22 cellular contexts compared by ENCODE assay signal in genomic region chr1:68149907-68150306, GRCh38.
"Had no signal": no experiment of that assay in that cellular context is flagged by ENCODE, and none has a peak within 500 bp of the region (broad histone marks: within the 10 kb centered on the region; RNA-seq: fewer than 3 reads in every experiment).

No MANE protein-coding gene starts in this region.

- H3K27me3 ChIP-seq: adrenal gland, ovary, spleen, upper lobe of left lung had no signal

- H3K4me1 ChIP-seq: adrenal gland, spleen had no signal

- H3K36me3 ChIP-seq: ovary had no signal

- FAIRE-seq: astrocyte, bronchial epithelial cell, kidney had no signal

- DNase-seq: activated CD4-positive, alpha-beta T cell treated with anti-CD3 and anti-CD28 coated beads for 36 hours; activated CD4-positive, alpha-beta T cell treated with anti-CD3 and anti-CD28 coated beads, Interleukin-2, amount 50 U/mL, for 48 hours; activated gamma-delta T cell treated with Interleukin-2 at 50 U/mL for 16 hours; adrenal gland; dermis blood vessel endothelial cell; effector memory CD4-positive, alpha-beta T cell; foreskin fibroblast; kidney; mucosa of descending colon; naive thymus-derived CD8-positive, alpha-beta T cell; ovary; spleen; stimulated activated CD4-positive, alpha-beta T cell treated with anti-CD3 and anti-CD28 coated beads, Interleukin-4, amount 100 ng/mL, for 4 hours; T-cell; upper lobe of left lung had no signal

- H3K9me3 Mint-ChIP-seq: activated naive CD4-positive, alpha-beta T cell treated with anti-CD3 and anti-CD28 coated beads, Interleukin-2, amount 50 U/mL, for 72 hours; naive thymus-derived CD8-positive, alpha-beta T cell; stimulated activated memory B cell treated with anti-CD40 and anti-IgM and Interleukin-4, amounts not matched to agents 10 μg/mL and 1 μg/mL and 100 μg/mL, for 72 hours; T-cell; WTC11 had no signal

- H3K27ac ChIP-seq: adrenal gland, ovary, spleen, thoracic aorta, upper lobe of left lung had no signal

- ATAC-seq: activated CD4-positive, alpha-beta T cell treated with anti-CD3 and anti-CD28 coated beads for 36 hours; activated naive CD4-positive, alpha-beta T cell treated with anti-CD3 and anti-CD28 coated beads, Interleukin-2, amount 50 U/mL, for 72 hours; left lobe of liver; mucosa of descending colon; naive thymus-derived CD8-positive, alpha-beta T cell; stimulated activated memory B cell treated with anti-CD40 and anti-IgM and Interleukin-4, amounts not matched to agents 10 μg/mL and 1 μg/mL and 100 μg/mL, for 72 hours; T-cell; WTC11 had no signal

- H3K27ac Mint-ChIP-seq: activated CD4-positive, alpha-beta T cell treated with anti-CD3 and anti-CD28 coated beads for 36 hours; activated naive CD4-positive, alpha-beta T cell treated with anti-CD3 and anti-CD28 coated beads, Interleukin-2, amount 50 U/mL, for 72 hours; naive thymus-derived CD8-positive, alpha-beta T cell; stimulated activated memory B cell treated with anti-CD40 and anti-IgM and Interleukin-4, amounts not matched to agents 10 μg/mL and 1 μg/mL and 100 μg/mL, for 72 hours; T-cell; WTC11 had no signal

- H3K4me1 Mint-ChIP-seq: activated CD4-positive, alpha-beta T cell treated with anti-CD3 and anti-CD28 coated beads for 36 hours; naive thymus-derived CD8-positive, alpha-beta T cell; stimulated activated memory B cell treated with anti-CD40 and anti-IgM and Interleukin-4, amounts not matched to agents 10 μg/mL and 1 μg/mL and 100 μg/mL, for 72 hours; T-cell had no signal

- H3K9me3 ChIP-seq: adrenal gland, mucosa of descending colon, ovary, spleen, thoracic aorta, upper lobe of left lung had no signal

- H3K4me3 ChIP-seq: adrenal gland, mucosa of descending colon, ovary, spleen, thoracic aorta, upper lobe of left lung had no signal

- H3K36me3 Mint-ChIP-seq: activated naive CD4-positive, alpha-beta T cell treated with anti-CD3 and anti-CD28 coated beads, Interleukin-2, amount 50 U/mL, for 72 hours; naive thymus-derived CD8-positive, alpha-beta T cell; stimulated activated memory B cell treated with anti-CD40 and anti-IgM and Interleukin-4, amounts not matched to agents 10 μg/mL and 1 μg/mL and 100 μg/mL, for 72 hours; T-cell; WTC11 had no signal

- H3K4me3 Mint-ChIP-seq: activated CD4-positive, alpha-beta T cell treated with anti-CD3 and anti-CD28 coated beads for 36 hours; naive thymus-derived CD8-positive, alpha-beta T cell; stimulated activated memory B cell treated with anti-CD40 and anti-IgM and Interleukin-4, amounts not matched to agents 10 μg/mL and 1 μg/mL and 100 μg/mL, for 72 hours; T-cell; WTC11 had no signal
